In the genomic region with DNA sequence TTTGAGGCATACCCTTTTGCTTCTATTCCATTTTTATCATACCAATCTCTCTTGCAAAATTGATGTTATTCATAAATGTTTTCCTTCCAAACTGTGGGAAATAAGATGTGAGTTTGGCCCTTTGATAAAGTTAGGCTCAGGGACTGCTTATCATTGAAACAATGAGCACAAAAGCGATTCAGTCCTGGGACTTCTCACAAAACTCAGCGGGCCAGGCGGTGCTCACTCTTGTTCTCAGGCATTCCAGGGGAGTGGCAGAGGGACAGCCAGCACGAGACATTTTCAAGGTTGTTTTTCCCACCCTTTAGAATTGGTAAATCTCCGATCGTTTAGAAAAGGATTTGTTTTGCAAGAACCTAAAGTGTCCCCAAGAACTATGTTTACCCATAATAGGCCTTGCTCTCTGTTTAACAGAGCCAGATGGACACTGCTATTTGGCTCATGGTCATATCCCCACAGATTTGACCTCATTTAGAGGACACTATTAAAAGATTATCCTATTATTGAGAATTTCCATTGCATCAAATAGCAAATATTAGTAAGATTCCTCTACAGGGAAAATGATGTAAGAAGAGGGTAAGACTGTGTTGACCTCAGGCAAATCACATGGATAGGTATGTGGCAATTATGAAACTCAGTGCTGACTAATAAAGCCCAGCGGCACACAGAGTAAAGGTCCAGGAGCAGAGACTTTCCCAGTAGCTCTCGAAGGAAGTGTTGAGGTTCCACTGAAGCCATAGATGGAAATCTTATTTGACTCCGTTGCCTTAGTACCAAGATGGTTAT, we compare ENCODE assay signal across 1 cellular context.
TF ChIP-seq lines count a peak whose summit lies in the region.

No MANE protein-coding gene starts in this region.

TF ChIP-seq in HepG2, 621 proteins besides CTCF, POLR2A, EP300 and RAD21 (continued from another document and continues in another):
- no peak for TF ChIP-seq CC2D1A (CRISPR knock-in tag; IDR thresholded peaks at IDR 0.05)
- no peak for TF ChIP-seq ZBTB10 (CRISPR knock-in tag; IDR thresholded peaks at IDR 0.05; ENCODE audit: borderline replicate concordance)
- TF ChIP-seq PRMT3 (CRISPR knock-in tag; IDR thresholded peaks at IDR 0.05; ENCODE audit: borderline replicate concordance, low read depth) = no peak
- TF ChIP-seq NR2F2 (IDR thresholded peaks at IDR 0.05; ENCODE audit: borderline replicate concordance, low read depth) = no peak
- no peak for TF ChIP-seq KLF12 (CRISPR knock-in tag; IDR thresholded peaks at IDR 0.05; ENCODE audit: borderline replicate concordance)
- no peak for TF ChIP-seq SNAI1 (CRISPR knock-in tag; IDR thresholded peaks at IDR 0.05; ENCODE audit: borderline replicate concordance)
- no peak for TF ChIP-seq TBX2 (CRISPR knock-in tag; IDR thresholded peaks at IDR 0.05; ENCODE audit: borderline replicate concordance)
- TF ChIP-seq, protein P1, sequence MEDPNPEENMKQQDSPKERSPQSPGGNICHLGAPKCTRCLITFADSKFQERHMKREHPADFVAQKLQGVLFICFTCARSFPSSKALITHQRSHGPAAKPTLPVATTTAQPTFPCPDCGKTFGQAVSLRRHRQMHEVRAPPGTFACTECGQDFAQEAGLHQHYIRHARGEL (CRISPR knock-in tag; IDR thresholded peaks at IDR 0.05) = no peak
- no peak for TF ChIP-seq ZFP41 (CRISPR knock-in tag; IDR thresholded peaks at IDR 0.05; ENCODE audit: borderline replicate concordance)
- TF ChIP-seq, protein P2, sequence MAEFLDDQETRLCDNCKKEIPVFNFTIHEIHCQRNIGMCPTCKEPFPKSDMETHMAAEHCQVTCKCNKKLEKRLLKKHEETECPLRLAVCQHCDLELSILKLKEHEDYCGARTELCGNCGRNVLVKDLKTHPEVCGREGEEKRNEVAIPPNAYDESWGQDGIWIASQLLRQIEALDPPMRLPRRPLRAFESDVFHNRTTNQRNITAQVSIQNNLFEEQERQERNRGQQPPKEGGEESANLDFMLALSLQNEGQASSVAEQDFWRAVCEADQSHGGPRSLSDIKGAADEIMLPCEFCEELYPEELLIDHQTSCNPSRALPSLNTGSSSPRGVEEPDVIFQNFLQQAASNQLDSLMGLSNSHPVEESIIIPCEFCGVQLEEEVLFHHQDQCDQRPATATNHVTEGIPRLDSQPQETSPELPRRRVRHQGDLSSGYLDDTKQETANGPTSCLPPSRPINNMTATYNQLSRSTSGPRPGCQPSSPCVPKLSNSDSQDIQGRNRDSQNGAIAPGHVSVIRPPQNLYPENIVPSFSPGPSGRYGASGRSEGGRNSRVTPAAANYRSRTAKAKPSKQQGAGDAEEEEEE (CRISPR knock-in tag; IDR thresholded peaks at IDR 0.05; ENCODE audit: borderline replicate concordance) = no peak
- TF ChIP-seq, protein P3, sequence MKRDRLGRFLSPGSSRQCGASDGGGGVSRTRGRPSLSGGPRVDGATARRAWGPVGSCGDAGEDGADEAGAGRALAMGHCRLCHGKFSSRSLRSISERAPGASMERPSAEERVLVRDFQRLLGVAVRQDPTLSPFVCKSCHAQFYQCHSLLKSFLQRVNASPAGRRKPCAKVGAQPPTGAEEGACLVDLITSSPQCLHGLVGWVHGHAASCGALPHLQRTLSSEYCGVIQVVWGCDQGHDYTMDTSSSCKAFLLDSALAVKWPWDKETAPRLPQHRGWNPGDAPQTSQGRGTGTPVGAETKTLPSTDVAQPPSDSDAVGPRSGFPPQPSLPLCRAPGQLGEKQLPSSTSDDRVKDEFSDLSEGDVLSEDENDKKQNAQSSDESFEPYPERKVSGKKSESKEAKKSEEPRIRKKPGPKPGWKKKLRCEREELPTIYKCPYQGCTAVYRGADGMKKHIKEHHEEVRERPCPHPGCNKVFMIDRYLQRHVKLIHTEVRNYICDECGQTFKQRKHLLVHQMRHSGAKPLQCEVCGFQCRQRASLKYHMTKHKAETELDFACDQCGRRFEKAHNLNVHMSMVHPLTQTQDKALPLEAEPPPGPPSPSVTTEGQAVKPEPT (CRISPR knock-in tag; IDR thresholded peaks at IDR 0.05; ENCODE audit: low read depth) = no peak
- TF ChIP-seq, protein P4, sequence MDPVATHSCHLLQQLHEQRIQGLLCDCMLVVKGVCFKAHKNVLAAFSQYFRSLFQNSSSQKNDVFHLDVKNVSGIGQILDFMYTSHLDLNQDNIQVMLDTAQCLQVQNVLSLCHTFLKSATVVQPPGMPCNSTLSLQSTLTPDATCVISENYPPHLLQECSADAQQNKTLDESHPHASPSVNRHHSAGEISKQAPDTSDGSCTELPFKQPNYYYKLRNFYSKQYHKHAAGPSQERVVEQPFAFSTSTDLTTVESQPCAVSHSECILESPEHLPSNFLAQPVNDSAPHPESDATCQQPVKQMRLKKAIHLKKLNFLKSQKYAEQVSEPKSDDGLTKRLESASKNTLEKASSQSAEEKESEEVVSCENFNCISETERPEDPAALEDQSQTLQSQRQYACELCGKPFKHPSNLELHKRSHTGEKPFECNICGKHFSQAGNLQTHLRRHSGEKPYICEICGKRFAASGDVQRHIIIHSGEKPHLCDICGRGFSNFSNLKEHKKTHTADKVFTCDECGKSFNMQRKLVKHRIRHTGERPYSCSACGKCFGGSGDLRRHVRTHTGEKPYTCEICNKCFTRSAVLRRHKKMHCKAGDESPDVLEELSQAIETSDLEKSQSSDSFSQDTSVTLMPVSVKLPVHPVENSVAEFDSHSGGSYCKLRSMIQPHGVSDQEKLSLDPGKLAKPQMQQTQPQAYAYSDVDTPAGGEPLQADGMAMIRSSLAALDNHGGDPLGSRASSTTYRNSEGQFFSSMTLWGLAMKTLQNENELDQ (CRISPR knock-in tag; IDR thresholded peaks at IDR 0.05; ENCODE audit: borderline replicate concordance) = no peak
- TF ChIP-seq ZNF367 (CRISPR knock-in tag; IDR thresholded peaks at IDR 0.05; ENCODE audit: borderline replicate concordance) = no peak
- TF ChIP-seq, protein P5, sequence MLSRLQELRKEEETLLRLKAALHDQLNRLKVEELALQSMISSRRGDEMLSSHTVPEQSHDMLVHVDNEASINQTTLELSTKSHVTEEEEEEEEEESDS (CRISPR knock-in tag; IDR thresholded peaks at IDR 0.05; ENCODE audit: borderline replicate concordance) = no peak
- TF ChIP-seq, protein P6, sequence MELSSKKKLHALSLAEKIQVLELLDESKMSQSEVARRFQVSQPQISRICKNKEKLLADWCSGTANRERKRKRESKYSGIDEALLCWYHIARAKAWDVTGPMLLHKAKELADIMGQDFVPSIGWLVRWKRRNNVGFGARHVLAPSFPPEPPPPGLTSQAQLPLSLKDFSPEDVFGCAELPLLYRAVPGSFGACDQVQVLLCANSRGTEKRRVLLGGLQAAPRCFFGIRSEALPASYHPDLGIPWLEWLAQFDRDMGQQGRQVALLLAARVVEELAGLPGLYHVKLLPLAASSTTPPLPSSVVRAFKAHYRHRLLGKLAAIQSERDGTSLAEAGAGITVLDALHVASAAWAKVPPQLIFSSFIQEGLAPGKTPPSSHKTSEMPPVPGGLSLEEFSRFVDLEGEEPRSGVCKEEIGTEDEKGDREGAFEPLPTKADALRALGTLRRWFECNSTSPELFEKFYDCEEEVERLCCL (CRISPR knock-in tag; IDR thresholded peaks at IDR 0.05; ENCODE audit: borderline replicate concordance) = no peak
- no peak for TF ChIP-seq IRF2 (CRISPR knock-in tag; IDR thresholded peaks at IDR 0.05)
- TF ChIP-seq, protein P7, sequence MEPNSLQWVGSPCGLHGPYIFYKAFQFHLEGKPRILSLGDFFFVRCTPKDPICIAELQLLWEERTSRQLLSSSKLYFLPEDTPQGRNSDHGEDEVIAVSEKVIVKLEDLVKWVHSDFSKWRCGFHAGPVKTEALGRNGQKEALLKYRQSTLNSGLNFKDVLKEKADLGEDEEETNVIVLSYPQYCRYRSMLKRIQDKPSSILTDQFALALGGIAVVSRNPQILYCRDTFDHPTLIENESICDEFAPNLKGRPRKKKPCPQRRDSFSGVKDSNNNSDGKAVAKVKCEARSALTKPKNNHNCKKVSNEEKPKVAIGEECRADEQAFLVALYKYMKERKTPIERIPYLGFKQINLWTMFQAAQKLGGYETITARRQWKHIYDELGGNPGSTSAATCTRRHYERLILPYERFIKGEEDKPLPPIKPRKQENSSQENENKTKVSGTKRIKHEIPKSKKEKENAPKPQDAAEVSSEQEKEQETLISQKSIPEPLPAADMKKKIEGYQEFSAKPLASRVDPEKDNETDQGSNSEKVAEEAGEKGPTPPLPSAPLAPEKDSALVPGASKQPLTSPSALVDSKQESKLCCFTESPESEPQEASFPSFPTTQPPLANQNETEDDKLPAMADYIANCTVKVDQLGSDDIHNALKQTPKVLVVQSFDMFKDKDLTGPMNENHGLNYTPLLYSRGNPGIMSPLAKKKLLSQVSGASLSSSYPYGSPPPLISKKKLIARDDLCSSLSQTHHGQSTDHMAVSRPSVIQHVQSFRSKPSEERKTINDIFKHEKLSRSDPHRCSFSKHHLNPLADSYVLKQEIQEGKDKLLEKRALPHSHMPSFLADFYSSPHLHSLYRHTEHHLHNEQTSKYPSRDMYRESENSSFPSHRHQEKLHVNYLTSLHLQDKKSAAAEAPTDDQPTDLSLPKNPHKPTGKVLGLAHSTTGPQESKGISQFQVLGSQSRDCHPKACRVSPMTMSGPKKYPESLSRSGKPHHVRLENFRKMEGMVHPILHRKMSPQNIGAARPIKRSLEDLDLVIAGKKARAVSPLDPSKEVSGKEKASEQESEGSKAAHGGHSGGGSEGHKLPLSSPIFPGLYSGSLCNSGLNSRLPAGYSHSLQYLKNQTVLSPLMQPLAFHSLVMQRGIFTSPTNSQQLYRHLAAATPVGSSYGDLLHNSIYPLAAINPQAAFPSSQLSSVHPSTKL (CRISPR knock-in tag; IDR thresholded peaks at IDR 0.05) = peak; percentile 61
- no peak for TF ChIP-seq YY1 (IDR thresholded peaks at IDR 0.05; ENCODE audit: insufficient read depth, insufficient replicate concordance, low read depth, low read length)
- TF ChIP-seq CENPBD1 (CRISPR knock-in tag; IDR thresholded peaks at IDR 0.05; ENCODE audit: borderline replicate concordance, low read depth) = no peak
- no peak for TF ChIP-seq ZNF33A (CRISPR knock-in tag; IDR thresholded peaks at IDR 0.05; ENCODE audit: borderline replicate concordance)
- no peak for TF ChIP-seq ZNF468 (CRISPR knock-in tag; IDR thresholded peaks at IDR 0.05)
- no peak for TF ChIP-seq ZSCAN29 (CRISPR knock-in tag; conservative IDR thresholded peaks at IDR 0.05)
- TF ChIP-seq DMAP1 (CRISPR knock-in tag; IDR thresholded peaks at IDR 0.05) = no peak
- no peak for TF ChIP-seq ZNF776 (CRISPR knock-in tag; IDR thresholded peaks at IDR 0.05)
- no peak for TF ChIP-seq HMGA1 (CRISPR knock-in tag; conservative IDR thresholded peaks at IDR 0.05)
- no peak for TF ChIP-seq HOXA3 (CRISPR knock-in tag; IDR thresholded peaks at IDR 0.05)
- TF ChIP-seq PATZ1 (CRISPR knock-in tag; IDR thresholded peaks at IDR 0.05) = no peak
- no peak for TF ChIP-seq HNRNPLL (IDR thresholded peaks at IDR 0.05; ENCODE audit: low read depth, low read length, poor library complexity, severe bottlenecking)
- TF ChIP-seq NFIC (IDR thresholded peaks at IDR 0.05; ENCODE audit: low read length) = no peak
- TF ChIP-seq ZBTB38 (CRISPR knock-in tag; IDR thresholded peaks at IDR 0.05) = no peak
- no peak for TF ChIP-seq RFX5 (IDR thresholded peaks at IDR 0.05; ENCODE audit: low read depth, low read length)
- TF ChIP-seq, protein P8, sequence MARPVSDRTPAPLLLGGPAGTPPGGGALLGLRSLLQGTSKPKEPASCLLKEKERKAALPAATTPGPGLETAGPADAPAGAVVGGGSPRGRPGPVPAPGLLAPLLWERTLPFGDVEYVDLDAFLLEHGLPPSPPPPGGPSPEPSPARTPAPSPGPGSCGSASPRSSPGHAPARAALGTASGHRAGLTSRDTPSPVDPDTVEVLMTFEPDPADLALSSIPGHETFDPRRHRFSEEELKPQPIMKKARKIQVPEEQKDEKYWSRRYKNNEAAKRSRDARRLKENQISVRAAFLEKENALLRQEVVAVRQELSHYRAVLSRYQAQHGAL (CRISPR knock-in tag; IDR thresholded peaks at IDR 0.05; ENCODE audit: not compliant biosample characterization) = no peak
- no peak for TF ChIP-seq IKZF4 (CRISPR knock-in tag; IDR thresholded peaks at IDR 0.05; ENCODE audit: borderline replicate concordance, low read depth, not compliant biosample characterization)
- no peak for TF ChIP-seq FOXK2 (IDR thresholded peaks at IDR 0.05)
- no peak for TF ChIP-seq ARID2 (CRISPR knock-in tag; IDR thresholded peaks at IDR 0.05; ENCODE audit: borderline replicate concordance)
- TF ChIP-seq THYN1 (CRISPR knock-in tag; IDR thresholded peaks at IDR 0.05; ENCODE audit: borderline replicate concordance, low read depth) = no peak
- TF ChIP-seq DPF2 (CRISPR knock-in tag; IDR thresholded peaks at IDR 0.05; ENCODE audit: borderline replicate concordance, low read depth) = no peak
